32 cellular contexts compared by ENCODE assay signal in genomic region chr5:8714197-8714596, GRCh38.
"Had no signal": no experiment of that assay in that cellular context is flagged by ENCODE, and none has a peak within 500 bp of the region (broad histone marks: within the 10 kb centered on the region; RNA-seq: fewer than 3 reads in every experiment).

No MANE protein-coding gene starts in this region.

- H3K27ac Mint-ChIP-seq: naive thymus-derived CD8-positive, alpha-beta T cell; natural killer cell treated with Interleukin-12 subunit alpha and Interleukin-12 subunit beta and Interleukin-15 and Interleukin-18, amount 100 ng/mL, for 72 hours; nephron progenitor cell; progenitor cell of endocrine pancreas; stimulated activated memory B cell treated with anti-CD40 and anti-IgM and Interleukin-4, amounts not matched to agents 10 μg/mL and 1 μg/mL and 100 μg/mL, for 72 hours; stimulated activated naive CD8-positive, alpha-beta T cell treated with anti-CD3 and anti-CD28 coated beads, Interleukin-15, amount 100 ng/mL, for 72 hours had no signal

- H3K36me3 Mint-ChIP-seq: naive thymus-derived CD8-positive, alpha-beta T cell; natural killer cell treated with Interleukin-12 subunit alpha and Interleukin-12 subunit beta and Interleukin-15 and Interleukin-18, amount 100 ng/mL, for 72 hours; stimulated activated memory B cell treated with anti-CD40 and anti-IgM and Interleukin-4, amounts not matched to agents 10 μg/mL and 1 μg/mL and 100 μg/mL, for 72 hours had no signal

- FAIRE-seq: urothelium cell line had no signal

- H2AFZ ChIP-seq: parathyroid adenoma had no signal

- H3K4me3 ChIP-seq: psoas muscle, skin epidermis, smooth muscle cell, spleen, suprapubic skin, testis, tibial artery, transverse colon, upper lobe of left lung, vagina had no signal

- H3K27ac ChIP-seq: neutrophil, parathyroid adenoma, psoas muscle, skin epidermis, spleen, suprapubic skin, testis, tibial artery, transverse colon, upper lobe of left lung, vagina had no signal

- H3K9ac ChIP-seq: parathyroid adenoma had no signal

- H3K4me2 ChIP-seq: smooth muscle cell had no signal

- H3K9me3 ChIP-seq: neutrophil, psoas muscle, suprapubic skin, testis, tibial artery, transverse colon, upper lobe of left lung, vagina had no signal

- H3K4me3 Mint-ChIP-seq: naive thymus-derived CD8-positive, alpha-beta T cell; natural killer cell treated with Interleukin-12 subunit alpha and Interleukin-12 subunit beta and Interleukin-15 and Interleukin-18, amount 100 ng/mL, for 72 hours; nephron progenitor cell; neural crest cell; stimulated activated memory B cell treated with anti-CD40 and anti-IgM and Interleukin-4, amounts not matched to agents 10 μg/mL and 1 μg/mL and 100 μg/mL, for 72 hours; stimulated activated naive CD8-positive, alpha-beta T cell treated with anti-CD3 and anti-CD28 coated beads, Interleukin-15, amount 100 ng/mL, for 72 hours had no signal

- H3K36me3 ChIP-seq: neutrophil, spleen, suprapubic skin, tibial artery, transverse colon, upper lobe of left lung, vagina had no signal

- H3K4me1 Mint-ChIP-seq: naive thymus-derived CD8-positive, alpha-beta T cell; nephron progenitor cell; neural crest cell; stimulated activated memory B cell treated with anti-CD40 and anti-IgM and Interleukin-4, amounts not matched to agents 10 μg/mL and 1 μg/mL and 100 μg/mL, for 72 hours; stimulated activated naive CD8-positive, alpha-beta T cell treated with anti-CD3 and anti-CD28 coated beads, Interleukin-15, amount 100 ng/mL, for 72 hours had no signal

- H3K9me3 Mint-ChIP-seq: stimulated activated naive CD8-positive, alpha-beta T cell treated with anti-CD3 and anti-CD28 coated beads, Interleukin-15, amount 100 ng/mL, for 72 hours had no signal

- DNase-seq: naive thymus-derived CD8-positive, alpha-beta T cell; nephron progenitor cell; nucleus accumbens; posterior cingulate gyrus; psoas muscle; right cardiac atrium; spleen; stimulated activated CD4-positive, alpha-beta T cell treated with anti-CD3 and anti-CD28 coated beads, Interleukin-12 subunit alpha, Interleukin-12 subunit beta, amount 100 ng/mL, for 4 hours; stimulated activated CD4-positive, alpha-beta T cell treated with anti-CD3 and anti-CD28 coated beads, Interleukin-1b, Interleukin-23, amount 100 ng/mL, for 48 hours; stimulated activated CD4-positive, alpha-beta T cell treated with anti-CD3 and anti-CD28 coated beads, Interleukin-4, amount 100 ng/mL, for 1 hour; stimulated activated CD4-positive, alpha-beta T cell treated with anti-CD3 and anti-CD28 coated beads, Interleukin-4, amount 100 ng/mL, for 4 hours; stimulated activated CD8-positive, alpha-beta memory T cell treated with anti-CD3 and anti-CD28 coated beads, Interleukin-4, amount 100 ng/mL, for 48 hours; stimulated activated naive CD4-positive, alpha-beta T cell; stimulated activated naive CD8-positive, alpha-beta T cell treated with anti-CD3 and anti-CD28 coated beads, Interleukin-15, amount 100 ng/mL, for 72 hours; stimulated activated naive CD8-positive, alpha-beta T cell treated with anti-CD3 and anti-CD28 coated beads, Interleukin-15, Interleukin-2, amounts not matched to agents 100 U/mL and 50 U/mL, for 24 hours; substantia nigra; testis; tibial artery; transverse colon; upper lobe of left lung had no signal

- ATAC-seq: naive thymus-derived CD8-positive, alpha-beta T cell; natural killer cell treated with Interleukin-12 subunit alpha and Interleukin-12 subunit beta and Interleukin-15 and Interleukin-18, amount 100 ng/mL, for 72 hours; psoas muscle; right cardiac atrium; sciatic nerve; stimulated activated memory B cell treated with anti-CD40 and anti-IgM and Interleukin-4, amounts not matched to agents 10 μg/mL and 1 μg/mL and 100 μg/mL, for 72 hours; stimulated activated naive CD8-positive, alpha-beta T cell treated with anti-CD3 and anti-CD28 coated beads, Interleukin-15, amount 100 ng/mL, for 72 hours; stimulated activated naive CD8-positive, alpha-beta T cell treated with anti-CD3 and anti-CD28 coated beads, Interleukin-15, Interleukin-2, amounts not matched to agents 100 U/mL and 50 U/mL, for 24 hours had no signal

- H3K4me1 ChIP-seq: parathyroid adenoma, psoas muscle, spleen, suprapubic skin, testis, tibial artery, transverse colon, upper lobe of left lung, vagina had no signal

- H3K27me3 Mint-ChIP-seq: naive thymus-derived CD8-positive, alpha-beta T cell; natural killer cell treated with Interleukin-12 subunit alpha and Interleukin-12 subunit beta and Interleukin-15 and Interleukin-18, amount 100 ng/mL, for 72 hours; progenitor cell of endocrine pancreas; stimulated activated memory B cell treated with anti-CD40 and anti-IgM and Interleukin-4, amounts not matched to agents 10 μg/mL and 1 μg/mL and 100 μg/mL, for 72 hours; stimulated activated naive CD8-positive, alpha-beta T cell treated with anti-CD3 and anti-CD28 coated beads, Interleukin-15, amount 100 ng/mL, for 72 hours had no signal

- H3K79me2 ChIP-seq: parathyroid adenoma had no signal

- H3K27me3 ChIP-seq: neutrophil, spleen, suprapubic skin, testis, tibial artery, transverse colon, upper lobe of left lung, vagina had no signal
